ENCODE assay signal across 25 cellular contexts in genomic region chr18:6601241-6601640, GRCh38.
"Had no signal": no experiment of that assay in that cellular context is flagged by ENCODE, and none has a peak within 500 bp of the region (broad histone marks: within the 10 kb centered on the region; RNA-seq: fewer than 3 reads in every experiment).

No MANE protein-coding gene starts in this region.

- DNase-seq: activated naive CD4-positive, alpha-beta T cell; activated naive CD8-positive, alpha-beta T cell treated with anti-CD3 and anti-CD28 coated beads for 36 hours; activated T-cell treated with anti-CD3 and anti-CD28 coated beads, Interleukin-2, amount 50 U/mL, for 1 hour; amniotic stem cell; effector CD4-positive, alpha-beta T cell; erythroblast; foreskin melanocyte; glutamatergic neuron; hippocampal formation; left ventricle myocardium inferior; midbrain; natural killer cell; stimulated activated CD4-positive, alpha-beta T cell treated with anti-CD3 and anti-CD28 coated beads, Interleukin-15, amount 100 ng/mL, for 24 hours; stimulated activated CD8-positive, alpha-beta memory T cell treated with anti-CD3 and anti-CD28 coated beads, Interleukin-4, amount 100 ng/mL, for 48 hours; stimulated activated naive B cell treated with anti-CD40 and anti-IgM and Interleukin-4, amounts not matched to agents 10 μg/mL and 1 μg/mL and 100 μg/mL, for 72 hours; T1000; testis; trophoblast cell had no signal

- ATAC-seq: activated T-helper 17 cell treated with anti-CD3 and anti-CD28 coated beads, Interleukin-2, amount 50 U/mL, for 72 hours; natural killer cell; sciatic nerve; stimulated activated naive B cell treated with anti-CD40 and anti-IgM and Interleukin-4, amounts not matched to agents 10 μg/mL and 1 μg/mL and 100 μg/mL, for 72 hours; WTC11 had no signal

- H3K27me3 Mint-ChIP-seq: activated naive CD8-positive, alpha-beta T cell treated with anti-CD3 and anti-CD28 coated beads for 36 hours; activated T-helper 17 cell treated with anti-CD3 and anti-CD28 coated beads, Interleukin-2, amount 50 U/mL, for 72 hours; dendritic cell treated with granulocyte-macrophage colony-stimulating factor and Interleukin-4, amounts not matched to agents 40 ng/mL and 50 ng/mL, for 4 days; stimulated activated naive B cell treated with anti-CD40 and anti-IgM and Interleukin-4, amounts not matched to agents 10 μg/mL and 1 μg/mL and 100 μg/mL, for 72 hours had no signal

- H3K27ac Mint-ChIP-seq: activated naive CD8-positive, alpha-beta T cell treated with anti-CD3 and anti-CD28 coated beads for 36 hours; activated T-helper 17 cell treated with anti-CD3 and anti-CD28 coated beads, Interleukin-2, amount 50 U/mL, for 72 hours; dendritic cell treated with granulocyte-macrophage colony-stimulating factor and Interleukin-4, amounts not matched to agents 40 ng/mL and 50 ng/mL, for 4 days; natural killer cell; stimulated activated naive B cell treated with anti-CD40 and anti-IgM and Interleukin-4, amounts not matched to agents 10 μg/mL and 1 μg/mL and 100 μg/mL, for 72 hours; WTC11 had no signal

- H3K4me1 Mint-ChIP-seq: activated naive CD8-positive, alpha-beta T cell treated with anti-CD3 and anti-CD28 coated beads for 36 hours; activated T-helper 17 cell treated with anti-CD3 and anti-CD28 coated beads, Interleukin-2, amount 50 U/mL, for 72 hours; natural killer cell; stimulated activated naive B cell treated with anti-CD40 and anti-IgM and Interleukin-4, amounts not matched to agents 10 μg/mL and 1 μg/mL and 100 μg/mL, for 72 hours had no signal

- H3K9me3 Mint-ChIP-seq: activated naive CD8-positive, alpha-beta T cell treated with anti-CD3 and anti-CD28 coated beads for 36 hours; activated T-helper 17 cell treated with anti-CD3 and anti-CD28 coated beads, Interleukin-2, amount 50 U/mL, for 72 hours; dendritic cell treated with granulocyte-macrophage colony-stimulating factor and Interleukin-4, amounts not matched to agents 40 ng/mL and 50 ng/mL, for 4 days; stimulated activated naive B cell treated with anti-CD40 and anti-IgM and Interleukin-4, amounts not matched to agents 10 μg/mL and 1 μg/mL and 100 μg/mL, for 72 hours; WTC11 had no signal

- H3K27ac ChIP-seq: cardiac muscle cell, left ventricle myocardium inferior, testis, vagina had no signal

- H3K27me3 ChIP-seq: cardiac muscle cell, testis, vagina had no signal

- H3K4me3 Mint-ChIP-seq: activated naive CD8-positive, alpha-beta T cell treated with anti-CD3 and anti-CD28 coated beads for 36 hours; activated T-helper 17 cell treated with anti-CD3 and anti-CD28 coated beads, Interleukin-2, amount 50 U/mL, for 72 hours; dendritic cell treated with granulocyte-macrophage colony-stimulating factor and Interleukin-4, amounts not matched to agents 40 ng/mL and 50 ng/mL, for 4 days; natural killer cell; stimulated activated naive B cell treated with anti-CD40 and anti-IgM and Interleukin-4, amounts not matched to agents 10 μg/mL and 1 μg/mL and 100 μg/mL, for 72 hours; WTC11 had no signal

- H3K4me3 ChIP-seq: cardiac muscle cell, left ventricle myocardium inferior, smooth muscle cell, testis, vagina had no signal

- H3K36me3 ChIP-seq: cardiac muscle cell, left ventricle myocardium inferior, vagina had no signal

- H3K36me3 Mint-ChIP-seq: activated naive CD8-positive, alpha-beta T cell treated with anti-CD3 and anti-CD28 coated beads for 36 hours; natural killer cell; stimulated activated naive B cell treated with anti-CD40 and anti-IgM and Interleukin-4, amounts not matched to agents 10 μg/mL and 1 μg/mL and 100 μg/mL, for 72 hours; WTC11 had no signal

- H3K4me1 ChIP-seq: left ventricle myocardium inferior, testis had no signal

- H3K9me3 ChIP-seq: left ventricle myocardium inferior, testis, vagina had no signal
